In genomic region chr7:17144313-17144712, GRCh38 we compare ENCODE assay signal across 8 cellular contexts.
DNase-seq lines count a peak whose midpoint lies in the region; ATAC-seq and TF ChIP-seq lines count a peak whose summit lies in the region.

No MANE protein-coding gene starts in this region.

- H3K27me3 Mint-ChIP-seq in activated CD4-positive, alpha-beta T cell treated with anti-CD3 and anti-CD28 coated beads for 36 hours = peaks cover 2% of the 10 kb centered on the region

- DNase-seq in activated CD4-positive, alpha-beta T cell treated with anti-CD3 and anti-CD28 coated beads for 36 hours = peak; percentile 79
- peak; percentile 44 for DNase-seq in epithelial cell of esophagus (ENCODE audit: low read depth)
- DNase-seq in stimulated activated CD8-positive, alpha-beta memory T cell treated with anti-CD3 and anti-CD28 coated beads, Interleukin-15, amount 100 ng/mL, for 48 hours (ENCODE audit: low read depth in 2 of 2) = peak; percentile 49 to 53
- no peak for DNase-seq in OCI-LY7 (ENCODE audit: low spot score)
- DNase-seq in left ventricle myocardium superior = no peak
- DNase-seq in NCI-H345 (lab: John Stamatoyannopoulos, UW) = no peak
- no peak for DNase-seq in COLO829 (ENCODE audit: low spot score)

- CTCF ChIA-PET in activated CD4-positive, alpha-beta T cell treated with anti-CD3 and anti-CD28 coated beads for 36 hours (lab: Charles Lee) = interaction anchor here (0.7 to 2.2 kb wide), 4 partner anchors 9 to 104 kb away, joined by 3 to 15 read pairs (median 8); no protein-coding TSS in a partner anchor
- CTCF ChIA-PET in OCI-LY7 (lab: Charles Lee; ENCODE audit: unreplicated experiment) = no interaction called here

- H3K4me1 Mint-ChIP-seq in activated CD4-positive, alpha-beta T cell treated with anti-CD3 and anti-CD28 coated beads for 36 hours = peaks cover 51% of the 10 kb centered on the region

- H3K4me3 Mint-ChIP-seq in activated CD4-positive, alpha-beta T cell treated with anti-CD3 and anti-CD28 coated beads for 36 hours = peak overlapping the region; percentile 53

- H3K4me2 ChIP-seq in OCI-LY7 (ENCODE audit: low read length) = no peak overlapping the region; the same call in 1 of the 2 replicates

- H3K9me3 Mint-ChIP-seq in activated CD4-positive, alpha-beta T cell treated with anti-CD3 and anti-CD28 coated beads for 36 hours (ENCODE audit: low read depth) = no peaks in the 10 kb centered on the region

- BruUV-seq in OCI-LY7 (replicated peaks; lab: Mats Ljungman, UMichigan) = no TSS peak

- ATAC-seq in HG02973 (IDR thresholded peaks at IDR 0.05; ENCODE audit: unreplicated experiment) (peak; percentile 51), left ventricle myocardium superior (no peak)
- peak; percentile 88 for ATAC-seq in activated CD4-positive, alpha-beta T cell treated with anti-CD3 and anti-CD28 coated beads for 36 hours

- no peaks in the 10 kb centered on the region; the same call in 1 of the 2 replicates for H4K20me1 ChIP-seq in OCI-LY7 (ENCODE audit: insufficient read depth, low read length)

- TF ChIP-seq CTCF in epithelial cell of esophagus (IDR thresholded peaks at IDR 0.05; ENCODE audit: insufficient read depth, low read depth, low read length, missing control alignments) = no peak
- TF ChIP-seq CTCF in OCI-LY7 (conservative IDR thresholded peaks at IDR 0.05; ENCODE audit: low read length) = no peak

- H3K27ac Mint-ChIP-seq in activated CD4-positive, alpha-beta T cell treated with anti-CD3 and anti-CD28 coated beads for 36 hours = peak overlapping the region; percentile 83

- H3K9me3 ChIP-seq in OCI-LY7 (ENCODE audit: low read length) = no peaks in the 10 kb centered on the region

- no peaks in the 10 kb centered on the region for H3K36me3 Mint-ChIP-seq in activated CD4-positive, alpha-beta T cell treated with anti-CD3 and anti-CD28 coated beads for 36 hours (ENCODE audit: low read depth)

- no peaks in the 10 kb centered on the region for H3K4me1 ChIP-seq in OCI-LY7 (ENCODE audit: insufficient read depth, low read length, poor library complexity, severe bottlenecking)

- no peak overlapping the region for H3K4me3 ChIP-seq in epithelial cell of esophagus (ENCODE audit: low read length)
- no peak overlapping the region for H3K4me3 ChIP-seq in OCI-LY7 (ENCODE audit: low read depth, low read length, poor library complexity, severe bottlenecking)

- H3K36me3 ChIP-seq in OCI-LY7 (ENCODE audit: insufficient read depth, low read length) = no peaks in the 10 kb centered on the region

- no peaks in the 10 kb centered on the region for H3K9me2 ChIP-seq in OCI-LY7 (ENCODE audit: insufficient read depth, low read length)

- intact Hi-C loops in activated CD4-positive, alpha-beta T cell treated with anti-CD3 and anti-CD28 coated beads for 36 hours (cut with DNase I, micrococcal nuclease) = loop anchor here (1.0 to 10.0 kb wide), 6 partner anchors 15 to 800 kb away; partner anchors contain the start of genes ANKMY2 (in 1 of the 2), BZW2 (in 1 of the 2) and SNX13 (in 1 of the 2)
- intact Hi-C loops in OCI-LY7 (cut with micrococcal nuclease; ENCODE audit: unreplicated experiment) (no loop called here), left ventricle myocardium superior (cut with micrococcal nuclease) (no loop called here)

- POLR2A ChIA-PET in activated CD4-positive, alpha-beta T cell treated with anti-CD3 and anti-CD28 coated beads for 36 hours (lab: Charles Lee) = no interaction called here
- POLR2A ChIA-PET in OCI-LY7 (lab: Charles Lee) = interaction anchor here (0.6 kb wide), 1 partner anchor 778 kb away, joined by 4 read pairs; no protein-coding TSS in a partner anchor

- H3K79me2 ChIP-seq in OCI-LY7 (ENCODE audit: insufficient read depth, low read depth, low read length) = no peaks in the 10 kb centered on the region

- no peak overlapping the region for H2AFZ ChIP-seq in OCI-LY7 (ENCODE audit: low read length)

- H3K27ac ChIP-seq in OCI-LY7 (ENCODE audit: low read depth, low read length, poor library complexity, severe bottlenecking) = no peak overlapping the region

Comparison
In these comparisons a context has a peak if more than half of its experiments do, and no peak if none do; other contexts are left out.
1. DNase-seq: peak in activated CD4-positive, alpha-beta T cell treated with anti-CD3 and anti-CD28 coated beads for 36 hours (single experiment), epithelial cell of esophagus (single experiment) and stimulated activated CD8-positive, alpha-beta memory T cell treated with anti-CD3 and anti-CD28 coated beads, Interleukin-15, amount 100 ng/mL, for 48 hours (2 of 2); none in OCI-LY7 (single experiment), left ventricle myocardium superior (single experiment), NCI-H345 (single experiment) and COLO829 (single experiment).
2. intact Hi-C loops: an anchor here in activated CD4-positive, alpha-beta T cell treated with anti-CD3 and anti-CD28 coated beads for 36 hours (1.0 to 10.0 kb wide); none called in OCI-LY7 and left ventricle myocardium superior.